Comparison of ENCODE assay signal across 1 cellular context in the genomic region with DNA sequence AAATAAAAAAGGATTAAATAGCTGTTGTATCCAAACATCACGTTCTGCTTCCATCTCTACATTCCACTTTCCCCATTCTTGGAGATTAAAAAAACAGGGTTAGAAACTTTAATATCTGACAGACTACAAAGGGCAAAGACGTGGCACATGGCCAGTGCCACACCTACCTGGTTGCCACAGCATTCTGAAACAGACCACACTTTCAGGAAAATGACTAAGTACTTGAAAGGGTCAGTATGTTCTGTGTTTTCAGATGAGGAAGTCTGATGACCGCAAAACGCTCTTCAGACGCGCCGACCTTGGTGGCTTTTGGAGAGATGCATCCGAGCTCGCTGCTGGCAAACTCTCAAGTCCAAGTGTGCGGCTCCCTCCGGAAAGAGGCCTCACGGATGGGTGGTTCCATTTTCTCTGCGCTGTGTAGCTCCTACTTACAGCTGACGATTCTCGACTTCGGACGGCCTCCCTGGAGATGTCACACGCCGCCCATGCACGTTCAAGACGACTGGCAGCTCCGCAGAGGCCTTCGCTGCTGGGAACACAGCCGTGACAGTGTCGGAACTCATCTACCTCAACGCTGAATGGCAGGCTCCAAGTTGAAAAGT.
TF ChIP-seq lines count a peak whose summit lies in the region.

No MANE protein-coding gene starts in this region.

TF ChIP-seq in liver, 16 proteins besides CTCF, POLR2A, EP300 and RAD21 (continued from another document):
- TF ChIP-seq ZBTB33 (IDR thresholded peaks at IDR 0.05) (no peak), FOXA2 (IDR thresholded peaks at IDR 0.05) (no peak), YY1 (IDR thresholded peaks at IDR 0.05) (no peak), GABPA (IDR thresholded peaks at IDR 0.05 in 1 of 2, conservative IDR thresholded peaks at IDR 0.05 in 1 of 2) (no peak), ATF3 (IDR thresholded peaks at IDR 0.05) (no peak), REST (IDR thresholded peaks at IDR 0.05) (no peak), NR2F2 (IDR thresholded peaks at IDR 0.05) (no peak), EGR1 (IDR thresholded peaks at IDR 0.05; ENCODE audit: low read depth in 2 of 2) (no peak), SP1 (IDR thresholded peaks at IDR 0.05) (no peak), HNF4A (conservative IDR thresholded peaks at IDR 0.05) (no peak), RXRA (IDR thresholded peaks at IDR 0.05) (no peak)
TF ChIP-seq in liver: peak in this region for 0.
